Comparison of ENCODE assay signal across 8 cellular contexts in the genomic region with DNA sequence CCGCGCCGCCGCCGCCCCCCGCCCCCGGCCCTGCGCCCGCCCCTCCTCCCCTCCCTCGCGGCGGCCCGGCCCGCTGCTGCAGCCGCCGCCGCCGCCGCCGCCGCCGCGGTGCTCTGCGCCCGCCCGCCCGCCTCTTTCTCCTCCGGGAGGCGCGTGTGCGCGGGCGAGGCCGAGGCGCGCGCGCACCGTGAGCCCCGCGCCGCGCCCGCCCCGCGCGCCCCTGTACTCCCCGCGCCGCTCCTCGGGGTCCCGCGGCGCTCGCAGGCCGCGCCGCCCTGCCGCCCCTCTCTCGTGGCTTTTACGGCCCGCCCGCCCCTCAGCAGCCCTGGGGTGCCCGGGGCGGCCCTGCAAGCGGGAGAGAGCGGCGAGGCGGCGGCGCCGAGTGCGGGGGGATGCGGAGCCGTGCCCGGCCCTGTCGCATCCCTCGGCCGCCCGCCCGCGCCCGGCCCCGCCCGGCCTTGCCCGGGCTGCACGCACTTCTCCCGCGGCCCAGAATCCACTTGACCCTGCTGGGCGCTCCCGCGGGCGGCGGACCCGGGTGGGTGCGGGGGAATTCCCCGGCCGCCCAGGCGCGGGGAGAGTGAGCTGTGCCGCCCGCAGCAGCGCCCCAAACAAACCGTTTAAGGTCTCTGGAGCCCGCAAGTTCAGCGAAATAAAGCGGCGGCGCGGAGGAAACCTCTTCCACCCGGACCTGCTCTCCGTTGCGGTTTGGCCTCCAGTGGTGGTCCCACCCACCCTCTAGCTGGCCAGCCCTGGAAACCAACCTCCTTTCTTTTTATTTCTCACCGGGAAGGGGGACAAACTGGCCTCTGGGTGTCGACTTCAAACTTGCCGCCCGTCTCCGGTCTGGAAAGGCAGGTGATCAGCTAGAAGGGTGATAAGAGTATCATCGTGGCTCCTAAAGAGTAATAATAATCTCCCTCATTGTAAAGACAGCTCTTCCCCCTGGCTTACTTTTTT. TPM values are rescaled to one million over a fixed set of nuclear protein-coding genes. Genes with fewer than 3 reads are reported as not detected.
DNase-seq lines count a peak whose midpoint lies in the region; ATAC-seq and TF ChIP-seq lines count a peak whose summit lies in the region.

No MANE protein-coding gene starts in this region.

- peak overlapping the region; percentile 90 for H3K27ac Mint-ChIP-seq in memory B cell

- no peaks in the 10 kb centered on the region for H3K9me3 ChIP-seq in RWPE2 (ENCODE audit: severe bottlenecking)
- no peaks in the 10 kb centered on the region for H3K9me3 ChIP-seq in thymus (ENCODE audit: control insufficient read depth)

- no peaks in the 10 kb centered on the region for H3K9me3 Mint-ChIP-seq in memory B cell

- no peaks in the 10 kb centered on the region for H3K36me3 ChIP-seq in RWPE2 (ENCODE audit: low read depth)
- no peaks in the 10 kb centered on the region for H3K36me3 ChIP-seq in thymus (ENCODE audit: control insufficient read depth, insufficient read depth)

- H3K27ac ChIP-seq in RWPE2 (ENCODE audit: poor library complexity, severe bottlenecking) (no peak overlapping the region), thymus (ENCODE audit: low read depth) (no peak overlapping the region)

- peak overlapping the region; percentile 89 for H3K4me3 Mint-ChIP-seq in memory B cell

- H3K4me1 ChIP-seq in RWPE2 (ENCODE audit: insufficient read depth, poor library complexity, severe bottlenecking) (no peaks in the 10 kb centered on the region), thymus (ENCODE audit: control insufficient read depth, insufficient read depth, low read length) (peaks cover 4% of the 10 kb centered on the region)

- 4% methylated on average over 118 of the region's 119 CpGs for WGBS in thymus

- DNase-seq in NCI-H748 (lab: John Stamatoyannopoulos, UW; ENCODE audit: unreplicated experiment) (peak; percentile 28), NCI-H748 treated with DMSO at 0.1 percent for 48 hours (lab: John Stamatoyannopoulos, UW) (no peak), RWPE2 (ENCODE audit: low spot score) (no peak), dermis blood vessel endothelial cell (peak; percentile 7), memory B cell (ENCODE audit: low spot score in 2 of 2) (peak in 1 of 2 donors; percentile 47), kidney glomerular epithelial cell (lab: John Stamatoyannopoulos, UW) (no peak), NCI-H1436 (lab: John Stamatoyannopoulos, UW) (no peak)

- peak overlapping the region; percentile 21 for H3K4me3 ChIP-seq in RWPE2 (ENCODE audit: severe bottlenecking)
- H3K4me3 ChIP-seq in thymus (ENCODE audit: low read length): peak overlapping the region; percentile 75

- no peaks in the 10 kb centered on the region for H3K27me3 Mint-ChIP-seq in memory B cell

- H3K4me1 Mint-ChIP-seq in memory B cell: peaks cover 31% of the 10 kb centered on the region

- ATAC-seq in RWPE2 (ENCODE audit: low read depth) (no peak), memory B cell (ENCODE audit: low read depth) (peak; percentile 71)

- TF ChIP-seq CTCF in RWPE2 (IDR thresholded peaks at IDR 0.05; ENCODE audit: poor library complexity, severe bottlenecking): no peak

- H3K27me3 ChIP-seq in RWPE2 (ENCODE audit: insufficient read depth, poor library complexity, severe bottlenecking) (peaks cover 45% of the 10 kb centered on the region), thymus (ENCODE audit: control insufficient read depth, insufficient read depth) (no peaks in the 10 kb centered on the region)

- peaks cover 4% of the 10 kb centered on the region for H3K36me3 Mint-ChIP-seq in memory B cell

RNA-seq across cellular contexts. Expression of gene AFF3, which starts 37.4 kb away (rescaled TPM):
- 0.05 TPM in 1 of 2 replicates, not detected in the other for total RNA-seq in dermis blood vessel endothelial cell
- polyA plus RNA-seq in thymus: 5.3 TPM

Comparison
In these comparisons a context has a peak if more than half of its experiments do, and no peak if none do; other contexts are left out.
1. DNase-seq: peak in NCI-H748 (single experiment) and dermis blood vessel endothelial cell (single experiment); none in NCI-H748 treated with DMSO at 0.1 percent for 48 hours (single experiment), RWPE2 (single experiment), kidney glomerular epithelial cell (single experiment) and NCI-H1436 (single experiment).